In genomic region chr7:97027427-97028234, GRCh38 we compare ENCODE assay signal across 8 cellular contexts. TPM values are rescaled to one million over a fixed set of nuclear protein-coding genes. Genes with fewer than 3 reads are reported as not detected.
DNase-seq lines count a peak whose midpoint lies in the region; ATAC-seq and TF ChIP-seq lines count a peak whose summit lies in the region.

No MANE protein-coding gene starts in this region.

- H3K9me2 ChIP-seq in MM.1S (replicated peaks; ENCODE audit: insufficient read depth, low read length) (no peaks in the 10 kb centered on the region), hepatocyte (replicated peaks; ENCODE audit: insufficient read depth) (no peaks in the 10 kb centered on the region)

- H3K27me3 ChIP-seq in HAP-1 (ENCODE audit: low read depth): no peaks in the 10 kb centered on the region
- H3K27me3 ChIP-seq in MM.1S (replicated peaks; ENCODE audit: insufficient read depth, low read length): peaks cover 32% of the 10 kb centered on the region
- no peaks in the 10 kb centered on the region for H3K27me3 ChIP-seq in ascending aorta
- H3K27me3 ChIP-seq in hepatocyte: peaks cover 65% of the 10 kb centered on the region

- H3K4me1 ChIP-seq in HAP-1: peaks cover 9% of the 10 kb centered on the region
- H3K4me1 ChIP-seq in MM.1S (ENCODE audit: low read length): no peaks in the 10 kb centered on the region
- H3K4me1 ChIP-seq in ascending aorta: peaks cover 13 to 16% of the 10 kb centered on the region in 2 donors
- peaks cover 16% of the 10 kb centered on the region for H3K4me1 ChIP-seq in hepatocyte (ENCODE audit: insufficient read depth)

- H3K9ac ChIP-seq in MM.1S (ENCODE audit: low read length): 0 out of 2 replicates have a peak overlapping the region, but pooled peaks have one; percentile 18

- H3K27ac ChIP-seq in MM.1S (ENCODE audit: low read length) (no peak overlapping the region), ascending aorta (no peak overlapping the region), hepatocyte (peak overlapping the region; percentile 95)

- H3K9me3 ChIP-seq in HAP-1 (no peaks in the 10 kb centered on the region), MM.1S (replicated peaks; ENCODE audit: insufficient read depth, low read length) (no peaks in the 10 kb centered on the region), ascending aorta (no peaks in the 10 kb centered on the region), hepatocyte (ENCODE audit: low read depth) (no peaks in the 10 kb centered on the region)

- H3F3A ChIP-seq in MM.1S (ENCODE audit: insufficient read depth, low read length): no peaks in the 10 kb centered on the region

- no peaks in the 10 kb centered on the region for H3K79me2 ChIP-seq in MM.1S (ENCODE audit: low read length)
- H3K79me2 ChIP-seq in hepatocyte: peaks cover 18% of the 10 kb centered on the region

- intact Hi-C loops in ascending aorta (cut with DNase I) (loop anchor here (1.0 to 10.0 kb wide), 6 partner anchors 323 to 1303 kb away; partner anchors contain the start of genes SEM1 and SLC25A13), sciatic nerve (cut with DNase I) (loop anchor here (10.0 kb wide), 2 partner anchors 963 to 1113 kb away; no protein-coding TSS in a partner anchor)

- H2AFZ ChIP-seq in MM.1S (ENCODE audit: low read length) (peak overlapping the region; percentile 69), hepatocyte (peak overlapping the region; percentile 1)

- H3K36me3 ChIP-seq in HAP-1 (replicated peaks): no peaks in the 10 kb centered on the region; the same call in 1 of the 2 replicates
- H3K36me3 ChIP-seq in MM.1S (replicated peaks; ENCODE audit: insufficient read depth, low read length): no peaks in the 10 kb centered on the region
- no peaks in the 10 kb centered on the region for H3K36me3 ChIP-seq in ascending aorta
- no peaks in the 10 kb centered on the region for H3K36me3 ChIP-seq in hepatocyte (replicated peaks; ENCODE audit: insufficient read depth, low read depth)

- ATAC-seq in sciatic nerve: peak; percentile 86

- peak; percentile 87 for TF ChIP-seq CTCF in MM.1S (IDR thresholded peaks at IDR 0.05; ENCODE audit: low read length)
- peak; percentile 69 to 86 (median 81) for TF ChIP-seq CTCF in ascending aorta (IDR thresholded peaks at IDR 0.05)
- peak; percentile 90 for TF ChIP-seq CTCF in hepatocyte (IDR thresholded peaks at IDR 0.05; ENCODE audit: poor library complexity)

- DNase-seq in GM04503 (ENCODE audit: low read depth) (peak; percentile 53), HAP-1 (ENCODE audit: low spot score in 2 of 2) (peak; percentile 85), MM.1S (peak; percentile 75), T-helper 1 cell (peak in 4 of 5 donors; percentile 40 to 62 (median 52)), ascending aorta (ENCODE audit: low spot score in 2 of 2) (peak in 1 of 2 donors; percentile 84), hepatocyte (ENCODE audit: low spot score) (peak; percentile 90), sciatic nerve (ENCODE audit: low spot score) (peak; percentile 87), cerebellar nuclear complex (lab: John Stamatoyannopoulos, UW) (no peak)

- peak overlapping the region; percentile 83 for H3K4me2 ChIP-seq in MM.1S (ENCODE audit: low read depth, low read length)
- H3K4me2 ChIP-seq in hepatocyte: peak overlapping the region; percentile 72

- in situ Hi-C loops in HAP-1 (cut with MboI; ENCODE audit: low sequenced_read_pairs): loop anchor here (10.0 kb wide), 3 partner anchors 613 to 1113 kb away; no protein-coding TSS in a partner anchor

- WGBS in hepatocyte (ENCODE audit: low lambda C conversion rate, missing lambda C conversion rate): 7% methylated on average over 23 of the region's 23 CpGs

- no peaks in the 10 kb centered on the region for H4K20me1 ChIP-seq in MM.1S (ENCODE audit: insufficient read depth, low read length)
- no peaks in the 10 kb centered on the region for H4K20me1 ChIP-seq in hepatocyte (ENCODE audit: insufficient read depth, poor library complexity, severe bottlenecking)

- H3K4me3 ChIP-seq in HAP-1 (0 out of 2 replicates have a peak overlapping the region, but pooled peaks have one; percentile 8), MM.1S (ENCODE audit: low read length) (peak overlapping the region; percentile 68), ascending aorta (peak overlapping the region; percentile 46 to 64), hepatocyte (no peak overlapping the region)

RNA-seq across cellular contexts. Expression of gene DLX5, which starts 3.0 kb away (rescaled TPM):
- total RNA-seq in ascending aorta (not detected), hepatocyte (4.0 and 5.0 TPM in 2 replicates), sciatic nerve (0.49 TPM)
- polyA plus RNA-seq in hepatocyte: 19.6 and 22.1 TPM in 2 replicates

RNA-seq across cellular contexts. Expression of gene DLX6, which starts 22.3 kb away (rescaled TPM):
- total RNA-seq in ascending aorta (not detected), hepatocyte (1.9 and 2.2 TPM in 2 replicates), sciatic nerve (not detected)
- polyA plus RNA-seq in hepatocyte: 2.6 and 3.5 TPM in 2 replicates

Comparison
In these comparisons a context has a peak if more than half of its experiments do, and no peak if none do; other contexts are left out.
1. DNase-seq: peak in GM04503 (single experiment), HAP-1 (2 of 2), MM.1S (single experiment), T-helper 1 cell (4 of 5), hepatocyte (single experiment) and sciatic nerve (single experiment); none in cerebellar nuclear complex (0 of 2).
2. Peak in every context shown above with its lines, with median percentiles within 50 percentile points of each other: CTCF ChIP-seq.